ENCODE assay signal across 18 cellular contexts in genomic region chr6:62974452-62974851, GRCh38.
DNase-seq lines count a peak whose midpoint lies in the region; ATAC-seq lines count a peak whose summit lies in the region.
"Had no signal": no experiment of that assay in that cellular context is flagged by ENCODE, and none has a peak within 500 bp of the region (broad histone marks: within the 10 kb centered on the region; RNA-seq: fewer than 3 reads in every experiment).

No MANE protein-coding gene starts in this region.

- no peak overlapping the region for H3K27ac ChIP-seq in CD4-positive, alpha-beta memory T cell (ENCODE audit: low read depth, low read length)
- H3K27ac ChIP-seq: colonic mucosa, neural progenitor cell had no signal

- H3K9me3 Mint-ChIP-seq in stimulated activated effector memory CD8-positive, alpha-beta T cell treated with anti-CD3 and anti-CD28 coated beads, Interleukin-12 subunit alpha, Interleukin-12 subunit beta, amount 100 ng/mL, for 72 hours, result peaks cover 3% of the 10 kb centered on the region
- H3K9me3 Mint-ChIP-seq in CD4-positive, alpha-beta memory T cell, result peaks cover 0 to 8% (median 2%) of the 10 kb centered on the region in 8 donors
- H3K9me3 Mint-ChIP-seq: neural progenitor cell had no signal

- no peaks in the 10 kb centered on the region for H3K27me3 Mint-ChIP-seq in CD4-positive, alpha-beta memory T cell
- H3K27me3 Mint-ChIP-seq: activated CD8-positive, alpha-beta memory T cell treated with anti-CD3 and anti-CD28 coated beads, Interleukin-2, amount 10 ng/mL, durations not matched to agents 7 days and 5 days; CD4-positive, alpha-beta T cell had no signal

- H3K4me3 Mint-ChIP-seq in stimulated activated effector memory CD8-positive, alpha-beta T cell treated with anti-CD3 and anti-CD28 coated beads, Interleukin-12 subunit alpha, Interleukin-12 subunit beta, amount 100 ng/mL, for 72 hours, result no peak overlapping the region
- H3K4me3 Mint-ChIP-seq in CD4-positive, alpha-beta memory T cell, result no peak overlapping the region
- H3K4me3 Mint-ChIP-seq: activated CD8-positive, alpha-beta memory T cell treated with anti-CD3 and anti-CD28 coated beads, Interleukin-2, amount 10 ng/mL, durations not matched to agents 7 days and 5 days; CD4-positive, alpha-beta T cell; immature natural killer cell; neural progenitor cell had no signal

- no peaks in the 10 kb centered on the region for H3K36me3 Mint-ChIP-seq in stimulated activated effector memory CD8-positive, alpha-beta T cell treated with anti-CD3 and anti-CD28 coated beads, Interleukin-12 subunit alpha, Interleukin-12 subunit beta, amount 100 ng/mL, for 72 hours
- H3K36me3 Mint-ChIP-seq in CD4-positive, alpha-beta memory T cell, result no peaks in the 10 kb centered on the region
- H3K36me3 Mint-ChIP-seq: activated CD8-positive, alpha-beta memory T cell treated with anti-CD3 and anti-CD28 coated beads, Interleukin-2, amount 10 ng/mL, durations not matched to agents 7 days and 5 days; immature natural killer cell; neural progenitor cell had no signal

- CTCF ChIA-PET in CD4-positive, alpha-beta memory T cell (lab: Charles Lee; ENCODE audit: partially characterized antibody), result no interaction called here

- H3K4me1 Mint-ChIP-seq in stimulated activated effector memory CD8-positive, alpha-beta T cell treated with anti-CD3 and anti-CD28 coated beads, Interleukin-12 subunit alpha, Interleukin-12 subunit beta, amount 100 ng/mL, for 72 hours, result no peaks in the 10 kb centered on the region
- no peaks in the 10 kb centered on the region for H3K4me1 Mint-ChIP-seq in CD4-positive, alpha-beta memory T cell
- H3K4me1 Mint-ChIP-seq: activated CD8-positive, alpha-beta memory T cell treated with anti-CD3 and anti-CD28 coated beads, Interleukin-2, amount 10 ng/mL, durations not matched to agents 7 days and 5 days; immature natural killer cell had no signal

- DNase-seq in NCI-H2081 (lab: John Stamatoyannopoulos, UW), result no peak
- no peak for DNase-seq in activated naive CD4-positive, alpha-beta T cell (lab: John Stamatoyannopoulos, UW)
- no peak for DNase-seq in stimulated activated effector memory CD8-positive, alpha-beta T cell treated with anti-CD3 and anti-CD28 coated beads, Interleukin-12 subunit alpha, Interleukin-12 subunit beta, amount 100 ng/mL, for 72 hours (ENCODE audit: low spot score in 2 of 2)
- no peak for DNase-seq in CD4-positive, alpha-beta memory T cell
- DNase-seq: activated CD8-positive, alpha-beta memory T cell treated with anti-CD3 and anti-CD28 coated beads, Interleukin-2, amount 10 ng/mL, durations not matched to agents 7 days and 5 days; activated gamma-delta T cell treated with Interleukin-2 at 50 U/mL for 16 hours; CD4-positive, alpha-beta T cell; colonic mucosa; immature natural killer cell; mammary epithelial cell; NCI-H774; SW 1271 had no signal

- no peak overlapping the region for H3K4me3 ChIP-seq in CD4-positive, alpha-beta memory T cell (ENCODE audit: low read length in 2 of 2)
- H3K4me3 ChIP-seq: colonic mucosa, neural progenitor cell had no signal

- ATAC-seq in GM18502 (IDR thresholded peaks at IDR 0.05; ENCODE audit: poor library complexity, unreplicated experiment), result peak; percentile 43
- peak; percentile 64 for ATAC-seq in GM19397 (IDR thresholded peaks at IDR 0.05; ENCODE audit: unreplicated experiment)
- peak; percentile 60 for ATAC-seq in HG02798 (IDR thresholded peaks at IDR 0.05; ENCODE audit: poor library complexity, unreplicated experiment)
- peak; percentile 76 for ATAC-seq in HG03354 (IDR thresholded peaks at IDR 0.05; ENCODE audit: poor library complexity, severe bottlenecking, unreplicated experiment)
- no peak for ATAC-seq in stimulated activated effector memory CD8-positive, alpha-beta T cell treated with anti-CD3 and anti-CD28 coated beads, Interleukin-12 subunit alpha, Interleukin-12 subunit beta, amount 100 ng/mL, for 72 hours
- ATAC-seq: activated CD8-positive, alpha-beta memory T cell treated with anti-CD3 and anti-CD28 coated beads, Interleukin-2, amount 10 ng/mL, durations not matched to agents 7 days and 5 days; HepG2 had no signal

- no peaks in the 10 kb centered on the region for H3K4me1 ChIP-seq in CD4-positive, alpha-beta memory T cell (ENCODE audit: insufficient read depth, low read length)
- H3K4me1 ChIP-seq: colonic mucosa had no signal

- POLR2A ChIA-PET in CD4-positive, alpha-beta memory T cell (lab: Charles Lee; ENCODE audit: partially characterized antibody), result no interaction called here

- intact Hi-C loops in CD4-positive, alpha-beta memory T cell (cut with micrococcal nuclease), result no loop called here

- no peak overlapping the region for H3K27ac Mint-ChIP-seq in stimulated activated effector memory CD8-positive, alpha-beta T cell treated with anti-CD3 and anti-CD28 coated beads, Interleukin-12 subunit alpha, Interleukin-12 subunit beta, amount 100 ng/mL, for 72 hours
- no peak overlapping the region for H3K27ac Mint-ChIP-seq in CD4-positive, alpha-beta memory T cell
- H3K27ac Mint-ChIP-seq: activated CD8-positive, alpha-beta memory T cell treated with anti-CD3 and anti-CD28 coated beads, Interleukin-2, amount 10 ng/mL, durations not matched to agents 7 days and 5 days; CD4-positive, alpha-beta T cell; immature natural killer cell; neural progenitor cell had no signal

- no peaks in the 10 kb centered on the region for H3K36me3 ChIP-seq in CD4-positive, alpha-beta memory T cell (ENCODE audit: insufficient read depth, low read length)
- H3K36me3 ChIP-seq: colonic mucosa, neural progenitor cell had no signal

- no peaks in the 10 kb centered on the region for H3K27me3 ChIP-seq in CD4-positive, alpha-beta memory T cell (ENCODE audit: insufficient read depth, low read length)
- H3K27me3 ChIP-seq: colonic mucosa, neural progenitor cell had no signal

- H3K9me3 ChIP-seq in CD4-positive, alpha-beta memory T cell (ENCODE audit: control insufficient read depth in 1 of 2, low read length in 2 of 2), result no peaks in the 10 kb centered on the region
- H3K9me3 ChIP-seq: colonic mucosa had no signal
